ENCODE assay signal across 10 cellular contexts in genomic region chr10:87546221-87546620, GRCh38. TPM values are rescaled to one million over a fixed set of nuclear protein-coding genes. Genes with fewer than 3 reads are reported as not detected.
DNase-seq lines count a peak whose midpoint lies in the region; ATAC-seq lines count a peak whose summit lies in the region.
"Had no signal": no experiment of that assay in that cellular context is flagged by ENCODE, and none has a peak within 500 bp of the region (broad histone marks: within the 10 kb centered on the region; RNA-seq: fewer than 3 reads in every experiment).

No MANE protein-coding gene starts in this region.

- WGBS in mesenchymal stem cell: 40% methylated on average over 7 of the region's 7 CpGs

- H2BK120ac ChIP-seq in mesenchymal stem cell (ENCODE audit: low read depth, low read length): peak overlapping the region; percentile 83

- H3K36me3 ChIP-seq in mesenchymal stem cell (ENCODE audit: control insufficient read depth in 1 of 2, insufficient read depth in 2 of 2, low read depth in 1 of 2, low read length in 2 of 2): peaks cover 13 to 20% of the 10 kb centered on the region in 2 experiments
- no peaks in the 10 kb centered on the region for H3K36me3 ChIP-seq in CD4-positive, alpha-beta memory T cell (ENCODE audit: insufficient read depth, low read length)
- H3K36me3 ChIP-seq in effector memory CD4-positive, alpha-beta T cell (ENCODE audit: control insufficient read depth, insufficient read depth, low read length): peaks cover 14% of the 10 kb centered on the region
- H3K36me3 ChIP-seq: pancreas had no signal

- no peak overlapping the region for H4K91ac ChIP-seq in mesenchymal stem cell (ENCODE audit: low read length)

- peaks cover 29% of the 10 kb centered on the region for H3K36me3 Mint-ChIP-seq in activated CD8-positive, alpha-beta T cell treated with anti-CD3 and anti-CD28 coated beads, Interleukin-2, amount 10 ng/mL, durations not matched to agents 7 days and 5 days (ENCODE audit: low read depth)
- H3K36me3 Mint-ChIP-seq in CD4-positive, alpha-beta memory T cell: peaks cover 34 to 40% of the 10 kb centered on the region in 2 donors
- peaks cover 48% of the 10 kb centered on the region for H3K36me3 Mint-ChIP-seq in activated T-cell treated with anti-CD3 and anti-CD28 coated beads, Interleukin-2, amount 50 U/mL, for 24 hours (ENCODE audit: low read depth)

- peak overlapping the region in 1 of 2 experiments; percentile 29 for H2BK12ac ChIP-seq in mesenchymal stem cell (ENCODE audit: low read length in 2 of 2)

- H3K18ac ChIP-seq in mesenchymal stem cell (ENCODE audit: low read depth in 1 of 2, low read length in 2 of 2): peak overlapping the region; percentile 31

- no peak overlapping the region for H2BK5ac ChIP-seq in mesenchymal stem cell (ENCODE audit: low read depth, low read length, poor library complexity, severe bottlenecking)

- POLR2A ChIA-PET in activated CD8-positive, alpha-beta T cell treated with anti-CD3 and anti-CD28 coated beads, Interleukin-2, amount 10 ng/mL, durations not matched to agents 7 days and 5 days (lab: Charles Lee): no interaction called here
- POLR2A ChIA-PET in CD4-positive, alpha-beta memory T cell (lab: Charles Lee; ENCODE audit: partially characterized antibody): no interaction called here

- H3K9ac ChIP-seq in mesenchymal stem cell (ENCODE audit: low read length): peak overlapping the region; percentile 83

- no peaks in the 10 kb centered on the region for H3K27me3 ChIP-seq in mesenchymal stem cell (ENCODE audit: control insufficient read depth in 1 of 2, insufficient read depth in 1 of 2, low read length in 2 of 2)
- H3K27me3 ChIP-seq in CD4-positive, alpha-beta memory T cell (ENCODE audit: insufficient read depth, low read length): no peaks in the 10 kb centered on the region
- H3K27me3 ChIP-seq in effector memory CD4-positive, alpha-beta T cell (replicated peaks; ENCODE audit: control insufficient read depth, insufficient read depth, low read length, poor library complexity, severe bottlenecking): no peaks in the 10 kb centered on the region
- H3K27me3 ChIP-seq: pancreas had no signal

- H3K79me1 ChIP-seq in mesenchymal stem cell (replicated peaks; ENCODE audit: low read length, poor library complexity, severe bottlenecking): peaks cover 20% of the 10 kb centered on the region

- peak overlapping the region in 1 of 2 experiments; percentile 0 for H3K4ac ChIP-seq in mesenchymal stem cell (ENCODE audit: low read depth in 1 of 2, low read length in 2 of 2)

- no peak overlapping the region for H3K4me3 Mint-ChIP-seq in activated CD8-positive, alpha-beta T cell treated with anti-CD3 and anti-CD28 coated beads, Interleukin-2, amount 10 ng/mL, durations not matched to agents 7 days and 5 days
- H3K4me3 Mint-ChIP-seq in CD4-positive, alpha-beta memory T cell: no peak overlapping the region
- H3K4me3 Mint-ChIP-seq in activated T-cell treated with anti-CD3 and anti-CD28 coated beads, Interleukin-2, amount 50 U/mL, for 24 hours: no peak overlapping the region

- H3K9me3 Mint-ChIP-seq in activated CD8-positive, alpha-beta T cell treated with anti-CD3 and anti-CD28 coated beads, Interleukin-2, amount 10 ng/mL, durations not matched to agents 7 days and 5 days (ENCODE audit: insufficient read depth): peaks cover 15% of the 10 kb centered on the region
- peaks cover 0 to 18% (median 15%) of the 10 kb centered on the region in 8 donors for H3K9me3 Mint-ChIP-seq in CD4-positive, alpha-beta memory T cell
- peaks cover 10% of the 10 kb centered on the region for H3K9me3 Mint-ChIP-seq in activated T-cell treated with anti-CD3 and anti-CD28 coated beads, Interleukin-2, amount 50 U/mL, for 24 hours

- peak overlapping the region in 1 of 2 experiments; percentile 17 for H3K4me3 ChIP-seq in mesenchymal stem cell (ENCODE audit: insufficient read depth in 1 of 2, low read depth in 1 of 2, low read length in 2 of 2)
- H3K4me3 ChIP-seq in CD4-positive, alpha-beta memory T cell (ENCODE audit: low read length in 2 of 2): no peak overlapping the region
- H3K4me3 ChIP-seq in effector memory CD4-positive, alpha-beta T cell (ENCODE audit: insufficient read depth, low read depth, low read length, poor library complexity, severe bottlenecking): no peak overlapping the region
- H3K4me3 ChIP-seq: pancreas had no signal

- no peak overlapping the region for H3K14ac ChIP-seq in mesenchymal stem cell (ENCODE audit: low read length in 2 of 2)

- peaks cover 15% of the 10 kb centered on the region for H3K4me1 Mint-ChIP-seq in activated CD8-positive, alpha-beta T cell treated with anti-CD3 and anti-CD28 coated beads, Interleukin-2, amount 10 ng/mL, durations not matched to agents 7 days and 5 days (ENCODE audit: low read depth)
- peaks cover 5 to 12% (median 8%) of the 10 kb centered on the region in 4 donors for H3K4me1 Mint-ChIP-seq in CD4-positive, alpha-beta memory T cell
- H3K4me1 Mint-ChIP-seq in activated T-cell treated with anti-CD3 and anti-CD28 coated beads, Interleukin-2, amount 50 U/mL, for 24 hours (ENCODE audit: low read depth): peaks cover 26% of the 10 kb centered on the region

- H2AFZ ChIP-seq in mesenchymal stem cell (ENCODE audit: low read depth, low read length): no peak overlapping the region

- H2AK5ac ChIP-seq in mesenchymal stem cell (ENCODE audit: low read length, severe bottlenecking): no peak overlapping the region

- H3K27ac ChIP-seq in mesenchymal stem cell (ENCODE audit: low read length, poor library complexity, severe bottlenecking): no peak overlapping the region
- H3K27ac ChIP-seq in CD4-positive, alpha-beta memory T cell (ENCODE audit: low read depth, low read length): no peak overlapping the region
- no peak overlapping the region for H3K27ac ChIP-seq in effector memory CD4-positive, alpha-beta T cell (ENCODE audit: insufficient read depth, low read length, poor library complexity, severe bottlenecking)
- H3K27ac ChIP-seq: pancreas had no signal

- CTCF ChIA-PET in activated CD8-positive, alpha-beta T cell treated with anti-CD3 and anti-CD28 coated beads, Interleukin-2, amount 10 ng/mL, durations not matched to agents 7 days and 5 days (lab: Charles Lee): no interaction called here
- CTCF ChIA-PET in CD4-positive, alpha-beta memory T cell (lab: Charles Lee; ENCODE audit: partially characterized antibody): no interaction called here

- ATAC-seq in activated CD8-positive, alpha-beta T cell treated with anti-CD3 and anti-CD28 coated beads, Interleukin-2, amount 10 ng/mL, durations not matched to agents 7 days and 5 days: no peak
- ATAC-seq in GM21529 (IDR thresholded peaks at IDR 0.05; ENCODE audit: unreplicated experiment): no peak

- H3K4me2 ChIP-seq in mesenchymal stem cell (ENCODE audit: low read length, poor library complexity, severe bottlenecking): no peak overlapping the region

- intact Hi-C loops in CD4-positive, alpha-beta memory T cell (cut with micrococcal nuclease): no loop called here

- DNase-seq in EL (peak; percentile 88), Kasumi-1 (lab: John Stamatoyannopoulos, UW) (peak; percentile 67 to 77), mesenchymal stem cell (peak; percentile 91)
- peak; percentile 47 for DNase-seq in activated CD8-positive, alpha-beta T cell treated with anti-CD3 and anti-CD28 coated beads, Interleukin-2, amount 10 ng/mL, durations not matched to agents 7 days and 5 days
- no peak for DNase-seq in CD4-positive, alpha-beta memory T cell
- DNase-seq in activated T-cell treated with anti-CD3 and anti-CD28 coated beads, Interleukin-2, amount 50 U/mL, for 24 hours: no peak
- DNase-seq in effector memory CD4-positive, alpha-beta T cell: no peak
- DNase-seq: activated CD4-positive, alpha-beta T cell treated with anti-CD3 and anti-CD28 coated beads, Interleukin-2, amount 50 U/mL, for 48 hours; pancreas had no signal

- no peak overlapping the region for H2BK15ac ChIP-seq in mesenchymal stem cell (ENCODE audit: low read depth, poor library complexity, severe bottlenecking)

- peak overlapping the region; percentile 21 for H4K8ac ChIP-seq in mesenchymal stem cell (ENCODE audit: low read length)

- no peak overlapping the region for H3K27ac Mint-ChIP-seq in activated CD8-positive, alpha-beta T cell treated with anti-CD3 and anti-CD28 coated beads, Interleukin-2, amount 10 ng/mL, durations not matched to agents 7 days and 5 days
- H3K27ac Mint-ChIP-seq in CD4-positive, alpha-beta memory T cell: peak overlapping the region in 1 of 7 donors; percentile 22
- H3K27ac Mint-ChIP-seq in activated T-cell treated with anti-CD3 and anti-CD28 coated beads, Interleukin-2, amount 50 U/mL, for 24 hours: no peak overlapping the region

- no peak overlapping the region for H3K23ac ChIP-seq in mesenchymal stem cell (ENCODE audit: low read length in 2 of 2)

- no peaks in the 10 kb centered on the region for H3K4me1 ChIP-seq in mesenchymal stem cell (ENCODE audit: control insufficient read depth, insufficient read depth, low read depth, low read length)
- peaks cover 12% of the 10 kb centered on the region for H3K4me1 ChIP-seq in CD4-positive, alpha-beta memory T cell (ENCODE audit: insufficient read depth, low read length)
- no peaks in the 10 kb centered on the region for H3K4me1 ChIP-seq in effector memory CD4-positive, alpha-beta T cell (ENCODE audit: control insufficient read depth, insufficient read depth, low read length, poor library complexity, severe bottlenecking)

- no peaks in the 10 kb centered on the region for H3K27me3 Mint-ChIP-seq in activated CD8-positive, alpha-beta T cell treated with anti-CD3 and anti-CD28 coated beads, Interleukin-2, amount 10 ng/mL, durations not matched to agents 7 days and 5 days (ENCODE audit: low read depth)
- H3K27me3 Mint-ChIP-seq in CD4-positive, alpha-beta memory T cell: no peaks in the 10 kb centered on the region
- H3K27me3 Mint-ChIP-seq in activated T-cell treated with anti-CD3 and anti-CD28 coated beads, Interleukin-2, amount 50 U/mL, for 24 hours: no peaks in the 10 kb centered on the region

- H3K9me3 ChIP-seq in mesenchymal stem cell (ENCODE audit: control insufficient read depth, low read length): peaks cover 9% of the 10 kb centered on the region
- H3K9me3 ChIP-seq in CD4-positive, alpha-beta memory T cell (ENCODE audit: control insufficient read depth in 1 of 2, low read length in 2 of 2): no peaks in the 10 kb centered on the region
- H3K9me3 ChIP-seq in effector memory CD4-positive, alpha-beta T cell (ENCODE audit: control insufficient read depth, low read length): peaks cover 4% of the 10 kb centered on the region
- H3K9me3 ChIP-seq: pancreas had no signal

RNA-seq across cellular contexts. Expression of gene MINPP1, which starts 41.5 kb away (rescaled TPM):
- total RNA-seq in activated CD8-positive, alpha-beta T cell treated with anti-CD3 and anti-CD28 coated beads, Interleukin-2, amount 10 ng/mL, durations not matched to agents 7 days and 5 days: 1 to 10 TPM; 8.0 TPM
- 28.8 TPM for polyA plus RNA-seq in mesenchymal stem cell (2013, experiment 1 of 2)
- 34.2 TPM for polyA plus RNA-seq in mesenchymal stem cell (2013, experiment 2 of 2)
- 1 to 10 TPM; 8.2 to 9.3 TPM for total RNA-seq in CD4-positive, alpha-beta memory T cell
- polyA plus RNA-seq in CD4-positive, alpha-beta memory T cell: 10 to 100 TPM; 10.9 to 11.0 TPM

Comparison
In these comparisons a context has a peak if more than half of its experiments do, and no peak if none do; other contexts are left out.
1. DNase-seq: peak in EL (single experiment), Kasumi-1 (2 of 2), activated CD8-positive, alpha-beta T cell treated with anti-CD3 and anti-CD28 coated beads, Interleukin-2, amount 10 ng/mL, durations not matched to agents 7 days and 5 days (single experiment) and mesenchymal stem cell (single experiment); none in CD4-positive, alpha-beta memory T cell (0 of 5), activated T-cell treated with anti-CD3 and anti-CD28 coated beads, Interleukin-2, amount 50 U/mL, for 24 hours (single experiment) and effector memory CD4-positive, alpha-beta T cell (0 of 3).